ENCODE assay signal across 8 cellular contexts in the genomic region with DNA sequence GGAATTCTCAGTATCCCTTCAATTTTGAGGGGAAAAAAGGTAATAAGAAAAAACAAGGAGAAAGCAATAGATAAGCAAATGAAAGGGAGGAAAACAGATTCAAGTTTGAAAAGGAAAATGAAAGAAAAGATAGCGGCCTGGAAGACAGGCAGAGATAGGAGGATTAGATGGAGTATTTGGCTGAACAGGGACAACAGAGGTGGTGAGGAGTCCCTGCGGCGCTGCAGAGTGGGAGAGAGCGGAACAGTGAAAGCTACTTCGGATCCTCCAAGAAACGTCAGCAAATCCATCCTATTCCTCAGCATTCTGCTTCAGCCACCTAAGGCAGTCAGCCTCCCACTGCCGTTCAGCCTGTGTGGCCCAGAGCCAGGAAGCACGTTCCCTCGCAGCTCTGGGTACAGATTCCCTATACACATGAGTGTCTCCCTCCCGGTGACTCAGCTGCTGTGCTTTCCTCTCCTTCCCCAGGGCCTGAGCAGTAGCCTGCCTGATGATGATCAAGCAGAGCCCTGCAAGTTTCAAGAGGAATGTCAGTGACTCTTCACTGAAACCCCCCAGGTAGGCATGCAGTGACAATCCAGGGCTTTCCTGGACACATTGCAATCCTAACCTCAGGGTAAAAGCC. TPM values are rescaled to one million over a fixed set of nuclear protein-coding genes. Genes with fewer than 3 reads are reported as not detected.
A peak's percentile ranks its signal among the peaks of the same experiment; 100 is the strongest.
DNase-seq lines count a peak whose midpoint lies in the region; ATAC-seq, FAIRE-seq and TF ChIP-seq lines count a peak whose summit lies in the region.

No MANE protein-coding gene starts in this region.

- H3K9me3 ChIP-seq in left ventricle myocardium inferior (replicated peaks) (no peaks in the 10 kb centered on the region), small intestine (ENCODE audit: control insufficient read depth, low read depth) (no peaks in the 10 kb centered on the region)

- peak overlapping the region; percentile 49 for H3K4me3 ChIP-seq in left ventricle myocardium inferior
- peak overlapping the region in 1 of 2 donors; percentile 38 for H3K4me3 ChIP-seq in small intestine (ENCODE audit: low read depth in 1 of 2, low read length in 2 of 2)

- ATAC-seq in HG03565 (IDR thresholded peaks at IDR 0.05; ENCODE audit: unreplicated experiment), result no peak
- ATAC-seq in GM18511 (IDR thresholded peaks at IDR 0.05; ENCODE audit: unreplicated experiment), result no peak
- ATAC-seq in GM21390 (IDR thresholded peaks at IDR 0.05; ENCODE audit: unreplicated experiment), result no peak

- no peaks in the 10 kb centered on the region for H3K36me3 ChIP-seq in left ventricle myocardium inferior
- H3K36me3 ChIP-seq in small intestine (ENCODE audit: control insufficient read depth in 2 of 2, insufficient read depth in 2 of 2, low read length in 2 of 2), result no peaks in the 10 kb centered on the region

- WGBS in small intestine, 3 donors, result 13 to 29% (median 19%) methylated on average over 10 of the region's 10 CpGs

- intact Hi-C loops in left ventricle myocardium inferior (cut with micrococcal nuclease), result no loop called here

- H3K27me3 ChIP-seq in left ventricle myocardium inferior (ENCODE audit: low read depth), result peaks cover 29% of the 10 kb centered on the region
- H3K27me3 ChIP-seq in small intestine (ENCODE audit: control insufficient read depth in 2 of 2, insufficient read depth in 2 of 2, low read length in 2 of 2), result no peaks in the 10 kb centered on the region

- peaks cover 6% of the 10 kb centered on the region for H3K4me1 ChIP-seq in left ventricle myocardium inferior
- H3K4me1 ChIP-seq in small intestine (ENCODE audit: control insufficient read depth in 2 of 2, insufficient read depth in 1 of 2, low read depth in 1 of 2, low read length in 1 of 2), result no peaks in the 10 kb centered on the region

- DNase-seq in HT-29 (ENCODE audit: low spot score) (peak; percentile 8), left ventricle myocardium inferior (peak; percentile 21), small intestine (peak; percentile 65)
- no peak for DNase-seq in stimulated activated CD4-positive, alpha-beta T cell treated with anti-CD3 and anti-CD28 coated beads, Interleukin-4, amount 100 ng/mL, for 4 hours

- H3K27ac ChIP-seq in VCaP (0 out of 2 replicates have a peak overlapping the region, but pooled peaks have one; percentile 15), left ventricle myocardium inferior (replicated peaks) (no peak overlapping the region), small intestine (ENCODE audit: low read depth in 1 of 2, low read length in 1 of 2) (no peak overlapping the region)

- FAIRE-seq in small intestine (lab: Jason Lieb, UNC), result no peak

- no peak for TF ChIP-seq CTCF in VCaP (conservative IDR thresholded peaks at IDR 0.05)
- TF ChIP-seq CTCF in left ventricle myocardium inferior (IDR thresholded peaks at IDR 0.05; ENCODE audit: borderline replicate concordance), result no peak

RNA-seq across cellular contexts. Expression of a gene that starts 43.4 kb away (rescaled TPM):
- 33.1 and 41.6 TPM in 2 replicates for total RNA-seq in HT-29 (2014; rRNA removed; shearing (Covaris generic))
- 27.7 TPM for total RNA-seq in left ventricle myocardium inferior
- polyA plus RNA-seq in small intestine, result 1 to 10 TPM; 6.2 to 8.6 (median 6.3) TPM

Comparison
In these comparisons a context has a peak if more than half of its experiments do, and no peak if none do; other contexts are left out.
1. DNase-seq: peak in HT-29 (single experiment), left ventricle myocardium inferior (single experiment) and small intestine (single experiment); none in stimulated activated CD4-positive, alpha-beta T cell treated with anti-CD3 and anti-CD28 coated beads, Interleukin-4, amount 100 ng/mL, for 4 hours (0 of 2).